7 cellular contexts compared by ENCODE assay signal in genomic region chr3:141401584-141402475, GRCh38. TPM values are rescaled to one million over a fixed set of nuclear protein-coding genes. Genes with fewer than 3 reads are reported as not detected.
DNase-seq lines count a peak whose midpoint lies in the region; ATAC-seq, FAIRE-seq and TF ChIP-seq lines count a peak whose summit lies in the region.

No MANE protein-coding gene starts in this region.

- TF ChIP-seq CTCF in fibroblast of lung (conservative IDR thresholded peaks at IDR 0.05 in 1 of 2, IDR thresholded peaks at IDR 0.05 in 1 of 2; ENCODE audit: low read depth in 1 of 2, low read length in 2 of 2) (no peak), neural cell (IDR thresholded peaks at IDR 0.05; ENCODE audit: poor library complexity, severe bottlenecking) (no peak), vagina (IDR thresholded peaks at IDR 0.05) (no peak)

- TF ChIP-seq POLR2A in GM12892 (IDR thresholded peaks at IDR 0.05; ENCODE audit: low read depth, low read length) (peak; percentile 51; the same call in 1 of the 2 replicates), vagina (IDR thresholded peaks at IDR 0.05) (no peak)

- no peaks in the 10 kb centered on the region for H3F3A ChIP-seq in neural cell (ENCODE audit: insufficient read depth, low read length, poor library complexity, severe bottlenecking)

- no peak for TF ChIP-seq RAD21 in neural cell (conservative IDR thresholded peaks at IDR 0.05)

- FAIRE-seq in GM12892 (lab: Jason Lieb, UNC) = peak; percentile 78

- H3K9me2 ChIP-seq in neural cell (ENCODE audit: insufficient read depth, low read length) = no peaks in the 10 kb centered on the region

- peak; percentile 44 for ATAC-seq in GM21825 (IDR thresholded peaks at IDR 0.05; ENCODE audit: unreplicated experiment)

- DNase-seq in GM12892 (ENCODE audit: insufficient read length) = peak; percentile 36
- peak; percentile 50 for DNase-seq in MG63
- DNase-seq in activated T-cell treated with anti-CD3 and anti-CD28 coated beads, Interleukin-2, amount 50 U/mL, for 48 hours = peak; percentile 61 to 71
- DNase-seq in fibroblast of lung (ENCODE audit: low read depth in 2 of 2) = peak; percentile 37 to 43
- no peak for DNase-seq in vagina (ENCODE audit: extremely low spot score in 2 of 2)

- peak overlapping the region; percentile 57 for H3K4me3 ChIP-seq in MG63
- H3K4me3 ChIP-seq in fibroblast of lung (replicated peaks in 1 of 4; ENCODE audit: control extremely low read depth in 1 of 4, insufficient read depth in 1 of 4, low read depth in 3 of 4, low read length in 4 of 4) = peak overlapping the region; percentile 44 to 70 (median 56)
- H3K4me3 ChIP-seq in neural cell (ENCODE audit: low read length) = peak overlapping the region; percentile 67
- peak overlapping the region; percentile 71 to 95 for H3K4me3 ChIP-seq in vagina

- H3K4me2 ChIP-seq in fibroblast of lung (ENCODE audit: extremely low read depth, insufficient read depth, low read length) (peak overlapping the region; percentile 81), neural cell (ENCODE audit: low read length) (no peak overlapping the region)

- no peaks in the 10 kb centered on the region for H4K20me1 ChIP-seq in fibroblast of lung (ENCODE audit: control insufficient read depth, extremely low read depth, insufficient read depth, low read length)
- H4K20me1 ChIP-seq in neural cell (ENCODE audit: insufficient read depth) = no peaks in the 10 kb centered on the region

- no peak overlapping the region for H2AFZ ChIP-seq in fibroblast of lung (ENCODE audit: low read length)
- no peak overlapping the region for H2AFZ ChIP-seq in neural cell (ENCODE audit: low read depth, low read length)

- H3K27me3 ChIP-seq in MG63 (no peaks in the 10 kb centered on the region), fibroblast of lung (ENCODE audit: control insufficient read depth, insufficient read depth, low read length) (no peaks in the 10 kb centered on the region), neural cell (ENCODE audit: insufficient read depth, low read depth, low read length) (no peaks in the 10 kb centered on the region), vagina (no peaks in the 10 kb centered on the region)

- intact Hi-C loops in vagina (cut with DNase I) = no loop called here

- H3K4me1 ChIP-seq in fibroblast of lung (ENCODE audit: control insufficient read depth, extremely low read depth, insufficient read depth, low read length) (peaks cover 38% of the 10 kb centered on the region), vagina (peaks cover 68% of the 10 kb centered on the region)

- no peak for TF ChIP-seq EP300 in neural cell (conservative IDR thresholded peaks at IDR 0.05; ENCODE audit: poor library complexity, severe bottlenecking)

- H3K36me3 ChIP-seq in MG63 = peaks cover 39% of the 10 kb centered on the region
- peaks cover 14% of the 10 kb centered on the region for H3K36me3 ChIP-seq in fibroblast of lung (ENCODE audit: control insufficient read depth, insufficient read depth, low read length)
- peaks cover 9% of the 10 kb centered on the region for H3K36me3 ChIP-seq in neural cell (ENCODE audit: insufficient read depth, low read length)
- H3K36me3 ChIP-seq in vagina = peaks cover 0 to 23% of the 10 kb centered on the region in 2 donors

- H3K9ac ChIP-seq in fibroblast of lung (ENCODE audit: insufficient read depth, low read length) = peak overlapping the region; percentile 90
- H3K9ac ChIP-seq in neural cell (ENCODE audit: low read length) = peak overlapping the region; percentile 58

- H3K9me3 ChIP-seq in MG63 = peaks cover 6% of the 10 kb centered on the region
- no peaks in the 10 kb centered on the region for H3K9me3 ChIP-seq in fibroblast of lung (ENCODE audit: control insufficient read depth, insufficient read depth, low read depth, low read length)
- peaks cover 9% of the 10 kb centered on the region for H3K9me3 ChIP-seq in neural cell (ENCODE audit: low read length)
- H3K9me3 ChIP-seq in vagina = no peaks in the 10 kb centered on the region

- H3K79me2 ChIP-seq in fibroblast of lung (ENCODE audit: control insufficient read depth, insufficient read depth, low read length) = peaks cover 61% of the 10 kb centered on the region
- no peaks in the 10 kb centered on the region for H3K79me2 ChIP-seq in neural cell (replicated peaks; ENCODE audit: insufficient read depth, low read length)

- H3K27ac ChIP-seq in fibroblast of lung (ENCODE audit: insufficient read depth, low read length) (peak overlapping the region; percentile 92), neural cell (ENCODE audit: low read length) (no peak overlapping the region), vagina (peak overlapping the region; percentile 98)

TF ChIP-seq in neural cell, 6 proteins besides CTCF, POLR2A, EP300 and RAD21:
- TF ChIP-seq MXI1 (conservative IDR thresholded peaks at IDR 0.05; ENCODE audit: poor library complexity, severe bottlenecking) (no peak), EZH2 (IDR thresholded peaks at IDR 0.05; ENCODE audit: borderline replicate concordance, insufficient read depth, low read length, poor library complexity, severe bottlenecking) (no peak), TAF1 (IDR thresholded peaks at IDR 0.05; ENCODE audit: low read depth) (no peak), REST (IDR thresholded peaks at IDR 0.05; ENCODE audit: borderline replicate concordance) (no peak), SMC3 (conservative IDR thresholded peaks at IDR 0.05; ENCODE audit: poor library complexity) (no peak), POLR2AphosphoS5 (IDR thresholded peaks at IDR 0.05) (no peak)
TF ChIP-seq in neural cell: peak in this region for 0.

RNA-seq across cellular contexts. Expression of gene ZBTB38, which starts 33.5 kb away (rescaled TPM):
- polyA plus RNA-seq in GM12892 (2012; ENCODE audit: missing spikeins) = 101 TPM
- total RNA-seq in MG63 (2014; rRNA removed; shearing (Covaris generic); ENCODE audit: low replicate concordance) = 15.8 and 29.9 TPM in 2 replicates
- total RNA-seq in fibroblast of lung (142 and 191 TPM in 2 replicates), vagina (88.6 TPM)
- polyA plus RNA-seq in fibroblast of lung (64.0 and 96.0 TPM in 2 replicates), neural cell (14.8 and 18.7 TPM in 2 replicates)
- 41.3 and 85.4 TPM in 2 replicates for polyA plus RNA-seq in fibroblast of lung (2012)
- polyA minus RNA-seq in fibroblast of lung (ENCODE audit: low replicate concordance) (105 and 128 TPM in 2 replicates), neural cell (96.4 and 136 TPM in 2 replicates)

Comparison
In these comparisons a context has a peak if more than half of its experiments do, and no peak if none do; other contexts are left out.
1. DNase-seq: peak in GM12892 (single experiment), MG63 (single experiment), activated T-cell treated with anti-CD3 and anti-CD28 coated beads, Interleukin-2, amount 50 U/mL, for 48 hours (2 of 2) and fibroblast of lung (2 of 2); none in vagina (0 of 2).
2. Peak in every context shown above with its lines, with median percentiles within 50 percentile points of each other: H3K4me3 ChIP-seq.